8 cellular contexts compared by ENCODE assay signal in genomic region chr11:45146072-45147016, GRCh38. TPM values are rescaled to one million over a fixed set of nuclear protein-coding genes. Genes with fewer than 3 reads are reported as not detected.
DNase-seq lines count a peak whose midpoint lies in the region; ATAC-seq, FAIRE-seq and TF ChIP-seq lines count a peak whose summit lies in the region.

Gene PRDM11 (plus strand): TSS chr11:45146639. CDS start chr11:45181767, 35,128 bp downstream.

- peaks cover 5% of the 10 kb centered on the region for H3K36me3 Mint-ChIP-seq in activated naive CD8-positive, alpha-beta T cell treated with anti-CD3 and anti-CD28 coated beads, Interleukin-2, amount 10 ng/mL, durations not matched to agents 7 days and 5 days

- H3K27me3 ChIP-seq in Peyer's patch (no peaks in the 10 kb centered on the region), ovary (no peaks in the 10 kb centered on the region)

- peak; percentile 85 for DNase-seq in COLO668 (lab: John Stamatoyannopoulos, UW; ENCODE audit: unreplicated experiment)
- peak in 1 of 3 donors; percentile 85 for DNase-seq in Peyer's patch
- DNase-seq in activated naive CD8-positive, alpha-beta T cell treated with anti-CD3 and anti-CD28 coated beads, Interleukin-2, amount 10 ng/mL, durations not matched to agents 7 days and 5 days: no peak
- DNase-seq in Right ventricle myocardium superior: no peak
- peak; percentile 71 to 82 (median 76) for DNase-seq in ovary
- peak; percentile 83 for DNase-seq in urothelium cell line (ENCODE audit: low spot score)

- 0 to 1% (median 0%) methylated on average over 59 to 93 of the region's 93 CpGs for WGBS in ovary, 3 donors

- H3K27ac ChIP-seq in Peyer's patch: peak within 1 kb of the TSS; percentile 84 to 97 (median 94)
- H3K27ac ChIP-seq in ovary: peak within 1 kb of the TSS; percentile 92 to 94

- no peak for TF ChIP-seq CTCF in Peyer's patch (IDR thresholded peaks at IDR 0.05)
- no peak for TF ChIP-seq CTCF in ovary (IDR thresholded peaks at IDR 0.05)

- no peak for TF ChIP-seq EP300 in ovary (IDR thresholded peaks at IDR 0.05)

- H3K9me3 ChIP-seq in Peyer's patch (no peaks in the 10 kb centered on the region), ovary (no peaks in the 10 kb centered on the region)

- no peak for FAIRE-seq in urothelium cell line (lab: Jason Lieb, UNC)

- peak within 1 kb of the TSS; percentile 86 for H3K4me3 Mint-ChIP-seq in activated naive CD8-positive, alpha-beta T cell treated with anti-CD3 and anti-CD28 coated beads, Interleukin-2, amount 10 ng/mL, durations not matched to agents 7 days and 5 days

- TF ChIP-seq POLR2A in Peyer's patch (IDR thresholded peaks at IDR 0.05) (peak in 1 of 2 donors; percentile 14), ovary (IDR thresholded peaks at IDR 0.05) (no peak)

- H3K36me3 ChIP-seq in Peyer's patch (no peaks in the 10 kb centered on the region), ovary (no peaks in the 10 kb centered on the region)

- H3K4me3 ChIP-seq in Peyer's patch (peak within 1 kb of the TSS; percentile 63 to 84 (median 69)), ovary (peak within 1 kb of the TSS; percentile 74)

- intact Hi-C loops in Right ventricle myocardium superior (cut with DNase I) (no loop called here), ovary (cut with DNase I) (loop anchor here in 2 of 4 donors (1.0 to 10.0 kb wide), 4 partner anchors 34 to 88 kb away; no protein-coding TSS in a partner anchor)

- H3K4me1 Mint-ChIP-seq in activated naive CD8-positive, alpha-beta T cell treated with anti-CD3 and anti-CD28 coated beads, Interleukin-2, amount 10 ng/mL, durations not matched to agents 7 days and 5 days: peaks cover 19% of the 10 kb centered on the region

- H3K4me1 ChIP-seq in Peyer's patch: peaks cover 0 to 18% (median 12%) of the 10 kb centered on the region in 4 donors
- H3K4me1 ChIP-seq in ovary (ENCODE audit: insufficient read depth): peaks cover 16% of the 10 kb centered on the region

- peak; percentile 39 for ATAC-seq in GM19328 (IDR thresholded peaks at IDR 0.05; ENCODE audit: unreplicated experiment)
- ATAC-seq in HG03442 (IDR thresholded peaks at IDR 0.05; ENCODE audit: unreplicated experiment): peak; percentile 28
- ATAC-seq in activated naive CD8-positive, alpha-beta T cell treated with anti-CD3 and anti-CD28 coated beads, Interleukin-2, amount 10 ng/mL, durations not matched to agents 7 days and 5 days (ENCODE audit: low read depth): peak; percentile 41
- ATAC-seq in Right ventricle myocardium superior (ENCODE audit: poor library complexity): peak; percentile 19

- POLR2A ChIA-PET in activated naive CD8-positive, alpha-beta T cell treated with anti-CD3 and anti-CD28 coated beads, Interleukin-2, amount 10 ng/mL, durations not matched to agents 7 days and 5 days (lab: Charles Lee): no interaction called here

- peaks cover 2% of the 10 kb centered on the region for H3K9me3 Mint-ChIP-seq in activated naive CD8-positive, alpha-beta T cell treated with anti-CD3 and anti-CD28 coated beads, Interleukin-2, amount 10 ng/mL, durations not matched to agents 7 days and 5 days

- H3K27ac Mint-ChIP-seq in activated naive CD8-positive, alpha-beta T cell treated with anti-CD3 and anti-CD28 coated beads, Interleukin-2, amount 10 ng/mL, durations not matched to agents 7 days and 5 days: peak within 1 kb of the TSS; percentile 79

- H3K27me3 Mint-ChIP-seq in activated naive CD8-positive, alpha-beta T cell treated with anti-CD3 and anti-CD28 coated beads, Interleukin-2, amount 10 ng/mL, durations not matched to agents 7 days and 5 days: peaks cover 23% of the 10 kb centered on the region

RNA-seq across cellular contexts. Expression of gene PRDM11, which starts in this region (rescaled TPM):
- total RNA-seq in Peyer's patch (10 to 100 TPM in 1 of 4 donors, 1 to 10 TPM in 3; 4.4 to 10.7 (median 7.0) TPM), Right ventricle myocardium superior (17.3 TPM), ovary (10 to 100 TPM; 10.7 to 45.4 (median 32.2) TPM)
- total RNA-seq in activated naive CD8-positive, alpha-beta T cell treated with anti-CD3 and anti-CD28 coated beads, Interleukin-2, amount 10 ng/mL, durations not matched to agents 7 days and 5 days: 1 to 10 TPM; 6.5 to 7.3 TPM
- polyA plus RNA-seq in ovary: 1 to 10 TPM; 8.7 to 8.9 TPM

Comparison
In these comparisons a context has a peak if more than half of its experiments do, and no peak if none do; other contexts are left out.
1. DNase-seq: peak in COLO668 (single experiment), ovary (5 of 5) and urothelium cell line (single experiment); none in activated naive CD8-positive, alpha-beta T cell treated with anti-CD3 and anti-CD28 coated beads, Interleukin-2, amount 10 ng/mL, durations not matched to agents 7 days and 5 days (single experiment) and Right ventricle myocardium superior (single experiment).
2. Peak in every context shown above with its lines, with median percentiles within 50 percentile points of each other: ATAC-seq.